27 cellular contexts compared by ENCODE assay signal in the genomic region with DNA sequence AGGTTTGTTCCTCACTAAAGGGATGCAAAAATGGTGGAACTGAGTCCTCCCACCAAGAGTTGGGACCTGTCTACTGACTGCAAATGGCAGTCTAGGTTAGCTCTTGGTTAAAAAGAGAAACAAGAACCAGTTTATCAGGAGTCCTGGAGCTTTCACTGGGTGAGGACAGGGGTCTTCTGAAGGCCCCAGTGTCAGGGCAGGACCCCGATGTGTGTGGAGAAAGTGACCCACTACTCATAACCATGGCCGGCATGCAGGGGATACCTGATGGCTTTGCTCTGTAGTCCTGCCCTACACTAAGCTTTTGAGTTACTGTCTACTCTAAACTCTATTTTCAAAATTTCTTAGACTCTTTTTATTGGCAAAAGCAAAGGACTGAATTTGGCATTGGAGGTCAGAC.
"Had no signal": no experiment of that assay in that cellular context is flagged by ENCODE, and none has a peak within 500 bp of the region (broad histone marks: within the 10 kb centered on the region; RNA-seq: fewer than 3 reads in every experiment).

No MANE protein-coding gene starts in this region.

- H3K27ac ChIP-seq: epithelial cell of prostate, gastrocnemius medialis, heart left ventricle, hepatocyte, psoas muscle, sigmoid colon, testis, transverse colon had no signal

- H3K4me3 ChIP-seq: dorsolateral prefrontal cortex, gastrocnemius medialis, heart left ventricle, hepatocyte, ovary, psoas muscle, sigmoid colon, testis, transverse colon had no signal

- H3K27me3 ChIP-seq: gastrocnemius medialis, heart left ventricle, hepatocyte, ovary, testis, transverse colon had no signal

- DNase-seq: cerebellar nuclear complex; dorsolateral prefrontal cortex; effector CD4-positive, alpha-beta T cell; foreskin fibroblast; gastrocnemius medialis; heart left ventricle; kidney; mesenchymal stem cell; midbrain; naive thymus-derived CD4-positive, alpha-beta T cell; nephron progenitor cell; nucleus accumbens; psoas muscle; right cardiac atrium; sigmoid colon; stimulated activated CD4-positive, alpha-beta T cell treated with anti-CD3 and anti-CD28 coated beads, Interleukin-2, amount 100 ng/mL, for 24 hours; stimulated activated CD4-positive, alpha-beta T cell treated with anti-CD3 and anti-CD28 coated beads, Interleukin-4, amount 100 ng/mL, for 24 hours; stimulated activated naive CD4-positive, alpha-beta T cell treated with Interleukin-2 at 50 U/mL for 16 hours; substantia nigra; testis; transverse colon had no signal

- ATAC-seq: esophagus mucosa; gastrocnemius medialis; left lobe of liver; naive thymus-derived CD4-positive, alpha-beta T cell; psoas muscle; right cardiac atrium; stimulated activated effector memory CD8-positive, alpha-beta T cell treated with anti-CD3 and anti-CD28 coated beads, Interleukin-12 subunit alpha, Interleukin-12 subunit beta, amount 100 ng/mL, for 72 hours had no signal

- H3K4me1 ChIP-seq: gastrocnemius medialis, psoas muscle, sigmoid colon had no signal

- FAIRE-seq: kidney had no signal

- H3K9me3 ChIP-seq: gastrocnemius medialis, heart left ventricle, ovary, psoas muscle, sigmoid colon, testis, transverse colon had no signal

- H3K36me3 ChIP-seq: gastrocnemius medialis, heart left ventricle, ovary, sigmoid colon, transverse colon had no signal

- H3K4me2 ChIP-seq: hepatocyte had no signal
